9 cellular contexts compared by ENCODE assay signal in genomic region chr1:40078512-40079333, GRCh38. TPM values are rescaled to one million over a fixed set of nuclear protein-coding genes. Genes with fewer than 3 reads are reported as not detected.
DNase-seq lines count a peak whose midpoint lies in the region; ATAC-seq and TF ChIP-seq lines count a peak whose summit lies in the region.
"Had no signal": no experiment of that assay in that cellular context is flagged by ENCODE, and none has a peak within 500 bp of the region (broad histone marks: within the 10 kb centered on the region; RNA-seq: fewer than 3 reads in every experiment).

No MANE protein-coding gene starts in this region.

- no peaks in the 10 kb centered on the region for H3K36me3 ChIP-seq in Caco-2 (ENCODE audit: control insufficient read depth, insufficient read depth, low read length)
- H3K36me3 ChIP-seq in parathyroid adenoma (ENCODE audit: control insufficient read depth, insufficient read depth, low read length) = no peaks in the 10 kb centered on the region

- H3K27me3 Mint-ChIP-seq in Caco-2 (ENCODE audit: insufficient read depth, unreplicated experiment) = no peaks in the 10 kb centered on the region

- no peaks in the 10 kb centered on the region for H3K4me1 Mint-ChIP-seq in Caco-2 (ENCODE audit: low read depth, unreplicated experiment)

- no TSS peak for BruUV-seq in Caco-2 (replicated peaks; lab: Mats Ljungman, UMichigan)

- POLR2A ChIA-PET in Caco-2 (lab: Charles Lee) = no interaction called here

- no peaks in the 10 kb centered on the region for H3K9me3 ChIP-seq in Caco-2
- no peaks in the 10 kb centered on the region for H3K9me3 ChIP-seq in parathyroid adenoma (ENCODE audit: control insufficient read depth, low read length)

- no peak overlapping the region for H2AFZ ChIP-seq in parathyroid adenoma

- no peak overlapping the region for H3K9ac ChIP-seq in parathyroid adenoma

- TF ChIP-seq CTCF in Caco-2 (IDR thresholded peaks at IDR 0.05; ENCODE audit: insufficient read depth in 1 of 2, low read depth in 1 of 2, low read length in 1 of 2, severe bottlenecking in 1 of 2, unreplicated experiment in 1 of 2) (peak; percentile 62 to 70), fibroblast of pulmonary artery (IDR thresholded peaks at IDR 0.05; ENCODE audit: low read length, missing control alignments) (peak; percentile 84), parathyroid adenoma (IDR thresholded peaks at IDR 0.05) (peak; percentile 47)

- no peaks in the 10 kb centered on the region for H3K79me2 ChIP-seq in parathyroid adenoma

- H3K27ac ChIP-seq in parathyroid adenoma = no peak overlapping the region
- H3K27ac ChIP-seq: SK-N-MC had no signal

- H3K4me3 ChIP-seq in Caco-2 (ENCODE audit: low read depth, low read length) (no peak overlapping the region), fibroblast of pulmonary artery (replicated peaks; ENCODE audit: low read depth, low read length) (no peak overlapping the region), parathyroid adenoma (ENCODE audit: low read depth, low read length) (no peak overlapping the region)
- H3K4me3 ChIP-seq: SK-N-MC had no signal

- peaks cover 53% of the 10 kb centered on the region for H3K36me3 Mint-ChIP-seq in Caco-2 (ENCODE audit: insufficient read depth, unreplicated experiment)

- H3K27ac Mint-ChIP-seq in Caco-2 (ENCODE audit: unreplicated experiment) = no peak overlapping the region

- intact Hi-C loops in Caco-2 (cut with micrococcal nuclease; ENCODE audit: unreplicated experiment) = loop anchor here (1.0 to 10.0 kb wide), 2 partner anchors 226 to 260 kb away; no protein-coding TSS in a partner anchor
- intact Hi-C loops in posterior vena cava (cut with DNase I) = no loop called here

- CTCF ChIA-PET in Caco-2 (lab: Charles Lee) = interaction anchor here (0.8 to 1.4 kb wide), 3 partner anchors 65 to 260 kb away, joined by 4 to 6 read pairs (median 6); no protein-coding TSS in a partner anchor

- H3K4me2 ChIP-seq in parathyroid adenoma (ENCODE audit: low read length) = no peak overlapping the region

- H3K9me3 Mint-ChIP-seq in Caco-2 (ENCODE audit: unreplicated experiment) = no peaks in the 10 kb centered on the region

- DNase-seq in Caco-2 (peak; percentile 58 to 75), NCI-H82 treated with DMSO at 0.1 percent for 48 hours (lab: John Stamatoyannopoulos, UW; ENCODE audit: unreplicated experiment) (peak; percentile 42), activated T-cell treated with anti-CD3 and anti-CD28 coated beads for 24 hours (ENCODE audit: low read depth) (peak; percentile 32), fibroblast of pulmonary artery (ENCODE audit: low read depth) (peak; percentile 65), posterior vena cava (ENCODE audit: low spot score) (no peak)

- no peaks in the 10 kb centered on the region for H3K27me3 ChIP-seq in Caco-2 (replicated peaks; ENCODE audit: control insufficient read depth, insufficient read depth, low read length)
- no peaks in the 10 kb centered on the region for H3K27me3 ChIP-seq in parathyroid adenoma (ENCODE audit: control insufficient read depth, insufficient read depth, low read length)

- no peaks in the 10 kb centered on the region for H3K4me1 ChIP-seq in Caco-2
- no peaks in the 10 kb centered on the region for H3K4me1 ChIP-seq in parathyroid adenoma

- H3K4me3 Mint-ChIP-seq in Caco-2 (ENCODE audit: unreplicated experiment) = no peak overlapping the region

- ATAC-seq in HG03175 (IDR thresholded peaks at IDR 0.05; ENCODE audit: unreplicated experiment) (peak; percentile 47), HG02571 (IDR thresholded peaks at IDR 0.05; ENCODE audit: unreplicated experiment) (no peak)

RNA-seq across cellular contexts. Expression of gene PPT1, which starts 18.3 kb away (rescaled TPM):
- total RNA-seq in Caco-2 (2022) (142 and 144 TPM in 2 replicates), posterior vena cava (10 to 100 TPM; 66.2 to 96.3 TPM)

RNA-seq across cellular contexts. Expression of gene CAP1, which starts 38.2 kb away (rescaled TPM):
- total RNA-seq in Caco-2 (2022) = 181 and 219 TPM in 2 replicates
- 100 to 1,000 TPM; 402 to 489 TPM for total RNA-seq in posterior vena cava
